ENCODE assay signal across 20 cellular contexts in the genomic region with DNA sequence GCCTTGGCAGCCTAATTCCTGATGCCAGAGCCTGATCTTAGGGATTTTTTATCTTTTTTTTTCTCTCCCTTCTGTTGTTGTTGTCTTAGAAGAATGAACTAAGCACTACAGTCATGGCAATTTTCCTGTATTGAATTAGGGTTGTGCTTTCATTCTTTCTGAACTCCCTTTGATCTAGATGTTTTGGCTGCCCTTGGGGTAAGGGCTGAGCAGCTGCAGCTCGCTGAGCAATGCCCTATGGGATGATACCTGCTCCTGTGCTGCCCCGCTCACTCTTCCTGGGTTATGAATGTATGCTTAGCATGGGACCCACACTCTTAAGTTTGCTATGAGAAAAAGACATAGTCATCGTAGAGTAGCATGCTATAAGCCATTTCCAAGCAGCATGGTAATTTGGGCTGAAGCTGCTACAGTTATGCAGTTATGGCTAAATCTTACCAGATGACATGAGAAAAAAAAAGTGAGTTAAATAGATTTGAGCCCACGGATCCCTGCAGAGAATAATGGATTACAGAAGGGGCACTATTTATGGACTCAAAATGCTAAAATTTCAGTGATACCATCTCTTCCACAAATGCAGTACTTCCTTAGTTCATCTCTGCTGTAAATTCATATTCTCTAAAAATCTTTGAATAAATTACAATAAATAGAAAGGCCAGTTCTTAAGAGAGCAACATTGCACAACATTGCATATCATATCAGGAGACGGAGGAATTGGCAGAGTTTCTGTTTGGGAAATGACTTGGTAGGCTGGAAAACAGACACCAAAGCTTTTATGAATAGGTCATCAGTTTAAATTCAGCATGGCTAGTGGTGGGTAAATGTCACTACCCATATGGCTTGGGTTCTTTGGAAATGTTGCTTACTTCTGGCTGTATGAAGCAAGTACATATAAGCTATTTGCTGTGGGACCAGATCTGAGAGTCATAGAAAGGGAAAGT.
DNase-seq lines count a peak whose midpoint lies in the region; ATAC-seq and TF ChIP-seq lines count a peak whose summit lies in the region.
"Had no signal": no experiment of that assay in that cellular context is flagged by ENCODE, and none has a peak within 500 bp of the region (broad histone marks: within the 10 kb centered on the region; RNA-seq: fewer than 3 reads in every experiment).

No MANE protein-coding gene starts in this region.

- intact Hi-C loops in IMR-90 (cut with micrococcal nuclease) = no loop called here
- intact Hi-C loops in right cardiac atrium (cut with DNase I) = no loop called here

- H2BK120ac ChIP-seq in IMR-90 (ENCODE audit: low read depth, low read length) (no peak overlapping the region), trophoblast cell (ENCODE audit: insufficient read depth, low read length, poor library complexity) (no peak overlapping the region)

- no peak overlapping the region for H2AK9ac ChIP-seq in IMR-90 (replicated peaks; ENCODE audit: low read depth, low read length, poor library complexity)

- H3K4me2 ChIP-seq in IMR-90 (ENCODE audit: low read depth, low read length) (no peak overlapping the region), trophoblast cell (ENCODE audit: low read length) (no peak overlapping the region)

- H3K9me1 ChIP-seq in IMR-90 (ENCODE audit: insufficient read depth, low read length) = no peaks in the 10 kb centered on the region

- H2BK12ac ChIP-seq in trophoblast cell (ENCODE audit: low read length) = no peak overlapping the region

- H2BK5ac ChIP-seq in IMR-90 (ENCODE audit: low read depth, low read length, poor library complexity, severe bottlenecking) (no peak overlapping the region), trophoblast cell (ENCODE audit: low read depth, low read length, poor library complexity) (no peak overlapping the region)

- H2BK20ac ChIP-seq in IMR-90 (ENCODE audit: low read depth, low read length) = no peak overlapping the region

- H3K14ac ChIP-seq in IMR-90 (replicated peaks; ENCODE audit: low read depth, low read length) (no peak overlapping the region), trophoblast cell (ENCODE audit: low read length) (no peak overlapping the region)

- H4K8ac ChIP-seq in IMR-90 (ENCODE audit: low read depth in 2 of 2, low read length in 2 of 2) (no peak overlapping the region), trophoblast cell (ENCODE audit: low read depth, low read length) (no peak overlapping the region)

- H4K91ac ChIP-seq in IMR-90 (ENCODE audit: insufficient read depth, low read depth, low read length) (no peak overlapping the region), trophoblast cell (ENCODE audit: low read depth, low read length) (no peak overlapping the region)

- DNase-seq in AG08395 (ENCODE audit: low spot score) (peak; percentile 7), IMR-90 (peak; percentile 72), epithelial cell of esophagus (ENCODE audit: low read depth) (peak; percentile 41), right cardiac atrium (no peak), KG1 (lab: John Stamatoyannopoulos, UW) (no peak), NCI-H1092 treated with DMSO at 0.1 percent for 48 hours (lab: John Stamatoyannopoulos, UW) (no peak), trophoblast cell (no peak)
- DNase-seq: ACHN; activated CD4-positive, alpha-beta memory T cell treated with anti-CD3 and anti-CD28 coated beads for 36 hours; activated T-cell treated with anti-CD3 and anti-CD28 coated beads, Interleukin-2, amount 50 U/mL, for 48 hours; CD8-positive, alpha-beta T cell; H7; left cardiac atrium; NCI-H1930; stimulated activated CD4-positive, alpha-beta T cell treated with anti-CD3 and anti-CD28 coated beads, Interleukin-15, amount 100 ng/mL, for 24 hours; stimulated activated naive B cell treated with anti-CD40 and anti-IgM and Interleukin-4, amounts not matched to agents 10 μg/mL and 1 μg/mL and 100 μg/mL, for 72 hours; transverse colon had no signal

- H3K36me3 ChIP-seq in IMR-90 (ENCODE audit: control insufficient read depth, insufficient read depth, low read length) (no peaks in the 10 kb centered on the region), trophoblast cell (ENCODE audit: control insufficient read depth in 1 of 2, insufficient read depth in 2 of 2, low read length in 2 of 2) (no peaks in the 10 kb centered on the region)
- H3K36me3 ChIP-seq: cardiac muscle cell, transverse colon had no signal

- POLR2A ChIA-PET in IMR-90 (lab: Charles Lee; ENCODE audit: unreplicated experiment) = no interaction called here

- BruUV-seq in IMR-90 (replicated peaks; lab: Mats Ljungman, UMichigan) = no TSS peak

- TF ChIP-seq POLR2A in IMR-90 (IDR thresholded peaks at IDR 0.05; ENCODE audit: low read depth, low read length) = no peak

- H3K18ac ChIP-seq in IMR-90 (ENCODE audit: low read depth, low read length) (no peak overlapping the region), trophoblast cell (ENCODE audit: low read length) (no peak overlapping the region)

- H2AFZ ChIP-seq in IMR-90 (replicated peaks; ENCODE audit: low read length, poor library complexity) (no peak overlapping the region), trophoblast cell (ENCODE audit: insufficient read depth, low read length, poor library complexity) (no peak overlapping the region)

- H3K4me3 ChIP-seq in IMR-90 (ENCODE audit: insufficient read depth, low read depth, low read length) (no peak overlapping the region), epithelial cell of esophagus (ENCODE audit: low read length) (no peak overlapping the region), right cardiac atrium (ENCODE audit: low read length) (no peak overlapping the region), trophoblast cell (ENCODE audit: low read depth, low read length) (no peak overlapping the region)
- H3K4me3 ChIP-seq: cardiac muscle cell, transverse colon had no signal

- no peak for TF ChIP-seq RAD21 in IMR-90 (IDR thresholded peaks at IDR 0.05; ENCODE audit: low read length)

- no peak overlapping the region for H4K5ac ChIP-seq in IMR-90 (ENCODE audit: low read depth, low read length)

- H3K27me3 ChIP-seq in IMR-90 (ENCODE audit: control insufficient read depth, insufficient read depth, low read length) (no peaks in the 10 kb centered on the region; the same call in 1 of the 2 replicates), right cardiac atrium (ENCODE audit: control insufficient read depth, insufficient read depth) (no peaks in the 10 kb centered on the region), trophoblast cell (ENCODE audit: insufficient read depth, low read length) (no peaks in the 10 kb centered on the region)
- H3K27me3 ChIP-seq: cardiac muscle cell, transverse colon had no signal

- dilution Hi-C loops in IMR-90 (cut with HindIII; ENCODE audit: low sequenced_read_pairs, unreplicated experiment) = no loop called here

- no peak overlapping the region for H3K27ac ChIP-seq in IMR-90 (ENCODE audit: insufficient read depth, low read length)
- no peak overlapping the region for H3K27ac ChIP-seq in right cardiac atrium (ENCODE audit: low read length)
- no peak overlapping the region for H3K27ac ChIP-seq in trophoblast cell (ENCODE audit: low read depth, low read length)
- H3K27ac ChIP-seq: cardiac muscle cell, transverse colon, VCaP had no signal

- ATAC-seq in IMR-90 (ENCODE audit: low read depth) (peak; percentile 51), right cardiac atrium (peak; percentile 81 to 86), HG02642 (IDR thresholded peaks at IDR 0.05; ENCODE audit: poor library complexity, unreplicated experiment) (no peak)
- ATAC-seq: CD8-positive, alpha-beta T cell; stimulated activated naive B cell treated with anti-CD40 and anti-IgM and Interleukin-4, amounts not matched to agents 10 μg/mL and 1 μg/mL and 100 μg/mL, for 72 hours had no signal

- in situ Hi-C loops in IMR-90 (cut with MboI; ENCODE audit: low sequenced_read_pairs) = no loop called here

- H3K79me1 ChIP-seq in IMR-90 (ENCODE audit: low read depth in 1 of 2, low read length in 2 of 2) = no peaks in the 10 kb centered on the region
- no peaks in the 10 kb centered on the region for H3K79me1 ChIP-seq in trophoblast cell (ENCODE audit: low read length)

- WGBS in IMR-90 (ENCODE audit: extremely low coverage in 2 of 2, insufficient read length in 1 of 2), 2 experiments = 70% methylated on average over 2 of the region's 5 CpGs; no CpG with 5 or more reads in 1 of the 2 experiments
- 59% methylated on average over 5 of the region's 5 CpGs for WGBS in right cardiac atrium
- WGBS in trophoblast cell (ENCODE audit: extremely low coverage, insufficient coverage, insufficient read length) = no CpG with 5 or more reads among the region's 5 CpGs

- no peak overlapping the region for H4K12ac ChIP-seq in trophoblast cell (ENCODE audit: low read depth, low read length)

- CTCF ChIA-PET in IMR-90 (lab: Yijun Ruan, JAX) = interaction anchor here (0.6 kb wide), 1 partner anchor 8 kb away, joined by 3 read pairs; no protein-coding TSS in a partner anchor

- H3K23ac ChIP-seq in IMR-90 (ENCODE audit: low read depth, low read length) (no peak overlapping the region), trophoblast cell (ENCODE audit: low read length) (no peak overlapping the region)

- H3K9ac ChIP-seq in IMR-90 (ENCODE audit: low read depth, low read length) (no peak overlapping the region), trophoblast cell (ENCODE audit: low read length) (no peak overlapping the region)

- H3K4ac ChIP-seq in IMR-90 (ENCODE audit: low read depth, low read length) = no peak overlapping the region
- no peak overlapping the region for H3K4ac ChIP-seq in trophoblast cell (ENCODE audit: low read depth, low read length)

- H3K79me2 ChIP-seq in trophoblast cell (ENCODE audit: control insufficient read depth, insufficient read depth, low read length, poor library complexity) = no peaks in the 10 kb centered on the region

- no peak for TF ChIP-seq CTCF in IMR-90 (conservative IDR thresholded peaks at IDR 0.05; ENCODE audit: low read depth, low read length)
- TF ChIP-seq CTCF in epithelial cell of esophagus (IDR thresholded peaks at IDR 0.05; ENCODE audit: insufficient read depth, low read depth, low read length, missing control alignments) = no peak

- no peaks in the 10 kb centered on the region for H4K20me1 ChIP-seq in IMR-90 (ENCODE audit: insufficient read depth, low read length)

- no peak overlapping the region for H3K56ac ChIP-seq in IMR-90 (ENCODE audit: extremely low read depth, insufficient read depth, low read length)

- H3K4me1 ChIP-seq in IMR-90 (ENCODE audit: control insufficient read depth, insufficient read depth, low read length) = peaks cover 3% of the 10 kb centered on the region; the same call in 1 of the 2 replicates
- no peaks in the 10 kb centered on the region for H3K4me1 ChIP-seq in right cardiac atrium (ENCODE audit: control insufficient read depth, insufficient read depth, low read length)
- peaks cover 0 to 2% of the 10 kb centered on the region in 2 experiments for H3K4me1 ChIP-seq in trophoblast cell (ENCODE audit: control insufficient read depth in 1 of 2, insufficient read depth in 2 of 2, low read length in 2 of 2)
- H3K4me1 ChIP-seq: transverse colon had no signal

- H2BK15ac ChIP-seq in IMR-90 (ENCODE audit: low read depth, low read length) = no peak overlapping the region

- H3K9me3 ChIP-seq in IMR-90 (ENCODE audit: control insufficient read depth, insufficient read depth, low read length) (no peaks in the 10 kb centered on the region), right cardiac atrium (ENCODE audit: control insufficient read depth, low read length) (no peaks in the 10 kb centered on the region), trophoblast cell (ENCODE audit: insufficient read depth, low read depth, low read length) (no peaks in the 10 kb centered on the region)
- H3K9me3 ChIP-seq: transverse colon had no signal

- H2AK5ac ChIP-seq in IMR-90 (ENCODE audit: low read depth, low read length) = no peak overlapping the region
- H2AK5ac ChIP-seq in trophoblast cell (ENCODE audit: low read length) = no peak overlapping the region

Comparison
In these comparisons a context has a peak if more than half of its experiments do, and no peak if none do; other contexts are left out.
1. DNase-seq: peak in AG08395 (single experiment), IMR-90 (single experiment) and epithelial cell of esophagus (single experiment); none in right cardiac atrium (0 of 3), KG1 (single experiment), NCI-H1092 treated with DMSO at 0.1 percent for 48 hours (single experiment) and trophoblast cell (0 of 2).